ENCODE assay signal across 10 cellular contexts in the genomic region with DNA sequence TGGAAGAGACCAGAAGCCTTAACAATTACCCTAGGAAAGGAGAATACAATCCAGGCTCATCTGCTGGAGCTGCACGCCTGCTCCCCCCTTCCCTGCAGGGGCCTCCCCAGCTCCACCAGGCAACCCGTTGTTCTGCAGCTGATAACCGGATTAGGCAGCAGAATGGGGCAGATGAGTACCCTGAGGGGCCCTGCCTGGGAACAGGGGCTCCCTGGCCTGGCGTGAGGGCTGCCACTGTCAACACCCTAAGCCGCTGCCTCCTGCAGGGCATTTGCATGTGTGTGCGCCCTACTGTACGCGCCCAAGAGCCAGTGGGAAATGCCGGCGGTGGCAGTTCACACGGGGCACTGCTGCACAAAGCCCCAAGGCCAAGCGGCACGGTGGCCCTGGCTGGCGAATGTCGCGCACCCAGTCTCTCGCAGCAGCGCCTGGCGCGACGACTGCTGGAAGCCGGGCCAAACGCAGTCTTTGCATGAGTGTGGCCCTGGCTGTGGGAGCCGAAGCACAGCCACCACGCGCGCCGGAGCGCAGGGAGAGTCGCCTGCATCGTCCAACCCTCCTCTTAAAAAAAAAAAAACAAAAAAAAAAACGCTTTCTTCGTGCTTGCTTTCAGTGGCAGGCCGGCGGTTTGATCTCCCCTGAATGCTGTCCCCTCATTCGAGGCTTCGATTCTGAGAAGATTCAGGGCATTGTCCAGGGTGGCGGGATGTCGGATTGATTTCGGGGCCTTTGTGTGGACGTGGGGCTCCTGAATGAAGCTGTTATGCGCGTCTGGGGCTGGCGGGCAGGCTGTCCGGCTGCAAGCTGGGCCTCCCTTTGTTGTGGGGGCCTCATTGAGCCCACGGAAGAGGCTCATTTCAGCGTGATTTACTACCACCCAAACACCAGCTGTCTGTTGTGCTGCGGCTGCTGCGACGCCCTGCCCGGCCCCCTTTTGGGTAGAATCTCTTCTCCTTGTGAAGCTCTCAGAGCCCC.
DNase-seq lines count a peak whose midpoint lies in the region; ATAC-seq lines count a peak whose summit lies in the region.
"Had no signal": no experiment of that assay in that cellular context is flagged by ENCODE, and none has a peak within 500 bp of the region (broad histone marks: within the 10 kb centered on the region; RNA-seq: fewer than 3 reads in every experiment).

No MANE protein-coding gene starts in this region.

- H3K9me3 ChIP-seq in Karpas-422 (ENCODE audit: low read length) = no peaks in the 10 kb centered on the region

- no peaks in the 10 kb centered on the region for H3K79me2 ChIP-seq in Karpas-422 (ENCODE audit: low read length)

- no peaks in the 10 kb centered on the region for H3K27me3 Mint-ChIP-seq in stimulated activated memory B cell treated with anti-CD40 and anti-IgM and Interleukin-4, amounts not matched to agents 10 μg/mL and 1 μg/mL and 100 μg/mL, for 72 hours
- peaks cover 63% of the 10 kb centered on the region for H3K27me3 Mint-ChIP-seq in activated CD4-positive, alpha-beta T cell treated with anti-CD3 and anti-CD28 coated beads, Interleukin-2, amount 10 ng/mL, durations not matched to agents 24 days and 14 days

- H4K20me1 ChIP-seq in Karpas-422 (ENCODE audit: insufficient read depth, low read depth, low read length) = no peaks in the 10 kb centered on the region

- H3K9me2 ChIP-seq in Karpas-422 (replicated peaks; ENCODE audit: insufficient read depth, low read length) = no peaks in the 10 kb centered on the region

- H3K9me3 Mint-ChIP-seq in stimulated activated memory B cell treated with anti-CD40 and anti-IgM and Interleukin-4, amounts not matched to agents 10 μg/mL and 1 μg/mL and 100 μg/mL, for 72 hours = no peaks in the 10 kb centered on the region
- no peaks in the 10 kb centered on the region for H3K9me3 Mint-ChIP-seq in activated CD4-positive, alpha-beta T cell treated with anti-CD3 and anti-CD28 coated beads, Interleukin-2, amount 10 ng/mL, durations not matched to agents 24 days and 14 days
- H3K9me3 Mint-ChIP-seq: dendritic cell treated with granulocyte-macrophage colony-stimulating factor and Interleukin-4, amounts not matched to agents 40 ng/mL and 50 ng/mL, for 4 days had no signal

- no peaks in the 10 kb centered on the region for H3K36me3 ChIP-seq in Karpas-422 (ENCODE audit: insufficient read depth, low read length)

- DNase-seq in NCI-H2107 treated with DMSO at 0.1 percent for 48 hours (lab: John Stamatoyannopoulos, UW; ENCODE audit: unreplicated experiment) (peak; percentile 76), caudate nucleus (lab: John Stamatoyannopoulos, UW) (peak in 40 of 61 donors; percentile 2 to 53 (median 28)), medulla oblongata (ENCODE audit: extremely low spot score) (peak; percentile 69), Karpas-422 (no peak)
- no peak for DNase-seq in activated CD4-positive, alpha-beta T cell treated with anti-CD3 and anti-CD28 coated beads, Interleukin-2, amount 10 ng/mL, durations not matched to agents 24 days and 14 days

- no peak overlapping the region for H2AFZ ChIP-seq in Karpas-422 (ENCODE audit: low read length)

- no peak overlapping the region for H3K4me3 Mint-ChIP-seq in stimulated activated memory B cell treated with anti-CD40 and anti-IgM and Interleukin-4, amounts not matched to agents 10 μg/mL and 1 μg/mL and 100 μg/mL, for 72 hours
- no peak overlapping the region for H3K4me3 Mint-ChIP-seq in activated CD4-positive, alpha-beta T cell treated with anti-CD3 and anti-CD28 coated beads, Interleukin-2, amount 10 ng/mL, durations not matched to agents 24 days and 14 days
- H3K4me3 Mint-ChIP-seq: dendritic cell treated with granulocyte-macrophage colony-stimulating factor and Interleukin-4, amounts not matched to agents 40 ng/mL and 50 ng/mL, for 4 days had no signal

- no peaks in the 10 kb centered on the region for H3K4me1 ChIP-seq in Karpas-422 (ENCODE audit: low read length)

- H3K27me3 ChIP-seq in Karpas-422 (ENCODE audit: low read length) = no peaks in the 10 kb centered on the region

- peak overlapping the region; percentile 51 for H3K27ac Mint-ChIP-seq in stimulated activated memory B cell treated with anti-CD40 and anti-IgM and Interleukin-4, amounts not matched to agents 10 μg/mL and 1 μg/mL and 100 μg/mL, for 72 hours
- no peak overlapping the region for H3K27ac Mint-ChIP-seq in activated CD4-positive, alpha-beta T cell treated with anti-CD3 and anti-CD28 coated beads, Interleukin-2, amount 10 ng/mL, durations not matched to agents 24 days and 14 days
- H3K27ac Mint-ChIP-seq: dendritic cell treated with granulocyte-macrophage colony-stimulating factor and Interleukin-4, amounts not matched to agents 40 ng/mL and 50 ng/mL, for 4 days had no signal

- peaks cover 72% of the 10 kb centered on the region for H3K36me3 Mint-ChIP-seq in stimulated activated memory B cell treated with anti-CD40 and anti-IgM and Interleukin-4, amounts not matched to agents 10 μg/mL and 1 μg/mL and 100 μg/mL, for 72 hours
- H3K36me3 Mint-ChIP-seq in activated CD4-positive, alpha-beta T cell treated with anti-CD3 and anti-CD28 coated beads, Interleukin-2, amount 10 ng/mL, durations not matched to agents 24 days and 14 days (ENCODE audit: low read depth) = peaks cover 3% of the 10 kb centered on the region

- no peak overlapping the region for H3K4me3 ChIP-seq in Karpas-422 (ENCODE audit: low read length)

- no peak overlapping the region for H3K4me2 ChIP-seq in Karpas-422 (ENCODE audit: low read depth, low read length, poor library complexity, severe bottlenecking)

- no peak for ATAC-seq in stimulated activated memory B cell treated with anti-CD40 and anti-IgM and Interleukin-4, amounts not matched to agents 10 μg/mL and 1 μg/mL and 100 μg/mL, for 72 hours
- no peak for ATAC-seq in HG03457 (IDR thresholded peaks at IDR 0.05; ENCODE audit: unreplicated experiment)
- no peak for ATAC-seq in HG03039 (IDR thresholded peaks at IDR 0.05; ENCODE audit: unreplicated experiment)
- ATAC-seq: sciatic nerve had no signal

- H3K9ac ChIP-seq in Karpas-422 (ENCODE audit: low read length) = no peak overlapping the region

- intact Hi-C loops in activated CD4-positive, alpha-beta T cell treated with anti-CD3 and anti-CD28 coated beads, Interleukin-2, amount 10 ng/mL, durations not matched to agents 24 days and 14 days (cut with micrococcal nuclease) = no loop called here

- no peak overlapping the region for H3K27ac ChIP-seq in caudate nucleus (ENCODE audit: low read depth, low read length)
- H3K27ac ChIP-seq in Karpas-422 (ENCODE audit: low read length) = no peak overlapping the region

- peaks cover 86% of the 10 kb centered on the region for H3K4me1 Mint-ChIP-seq in stimulated activated memory B cell treated with anti-CD40 and anti-IgM and Interleukin-4, amounts not matched to agents 10 μg/mL and 1 μg/mL and 100 μg/mL, for 72 hours
- H3K4me1 Mint-ChIP-seq in activated CD4-positive, alpha-beta T cell treated with anti-CD3 and anti-CD28 coated beads, Interleukin-2, amount 10 ng/mL, durations not matched to agents 24 days and 14 days = peaks cover 4% of the 10 kb centered on the region

Comparison
In these comparisons a context has a peak if more than half of its experiments do, and no peak if none do; other contexts are left out.
1. DNase-seq: peak in NCI-H2107 treated with DMSO at 0.1 percent for 48 hours (single experiment), caudate nucleus (40 of 61) and medulla oblongata (single experiment); none in activated CD4-positive, alpha-beta T cell treated with anti-CD3 and anti-CD28 coated beads, Interleukin-2, amount 10 ng/mL, durations not matched to agents 24 days and 14 days (single experiment) and Karpas-422 (single experiment).